Comparison of ENCODE assay signal across 30 cellular contexts in genomic region chr13:49411353-49411752, GRCh38.
"Had no signal": no experiment of that assay in that cellular context is flagged by ENCODE, and none has a peak within 500 bp of the region (broad histone marks: within the 10 kb centered on the region; RNA-seq: fewer than 3 reads in every experiment).

No MANE protein-coding gene starts in this region.

- FAIRE-seq: astrocyte, bronchial epithelial cell had no signal

- H3K27me3 ChIP-seq: adrenal gland, ascending aorta, body of pancreas, brain microvascular endothelial cell, breast epithelium, cardiac muscle cell had no signal

- H3K27ac ChIP-seq: ascending aorta, body of pancreas, brain microvascular endothelial cell, breast epithelium, cardiac muscle cell had no signal

- H3K36me3 ChIP-seq: adrenal gland, ascending aorta, brain microvascular endothelial cell, breast epithelium, cardiac muscle cell had no signal

- H3K9me3 ChIP-seq: adrenal gland, ascending aorta, body of pancreas, breast epithelium had no signal

- H3K4me3 ChIP-seq: adrenal gland, ascending aorta, body of pancreas, breast epithelium, cardiac muscle cell had no signal

- DNase-seq: activated effector memory CD4-positive, alpha-beta T cell treated with anti-CD3 and anti-CD28 coated beads, Interleukin-2, amount 50 U/mL, for 16 hours; activated effector memory CD4-positive, alpha-beta T cell treated with Interleukin-2 at 50 U/mL for 16 hours; activated gamma-delta T cell; activated gamma-delta T cell treated with Interleukin-2 at 50 U/mL for 16 hours; activated naive CD4-positive, alpha-beta T cell; activated naive CD4-positive, alpha-beta T cell treated with anti-CD3 and anti-CD28 coated beads for 36 hours; activated naive CD4-positive, alpha-beta T cell treated with anti-CD3 and anti-CD28 coated beads, Interleukin-2, amount 10 ng/mL, durations not matched to agents 7 days and 5 days; activated naive CD4-positive, alpha-beta T cell treated with anti-CD3 and anti-CD28 coated beads, Interleukin-2, amount 50 U/mL, for 16 hours; activated naive CD4-positive, alpha-beta T cell treated with Interleukin-2 at 50 U/mL for 16 hours; activated naive CD8-positive, alpha-beta T cell treated with anti-CD3 and anti-CD28 coated beads for 36 hours; activated naive CD8-positive, alpha-beta T cell treated with anti-CD3 and anti-CD28 coated beads, Interleukin-2, amount 10 ng/mL, durations not matched to agents 7 days and 5 days; activated naive CD8-positive, alpha-beta T cell treated with anti-CD3 and anti-CD28 coated beads, Interleukin-2, amount 50 U/mL, for 24 hours; activated T-cell treated with anti-CD3 and anti-CD28 coated beads, Interleukin-2, amount 50 U/mL, for 4 hours; activated T-cell treated with anti-CD3 and anti-CD28 coated beads, Interleukin-2, amount 50 U/mL, for 48 hours; activated T-cell treated with anti-CD3 and anti-CD28 coated beads, Interleukin-2, amount 50 U/mL, for 72 hours; adrenal gland; amniotic stem cell; amygdala; anterior cingulate cortex; aorta; body of pancreas; brain microvascular endothelial cell; caudate nucleus; central memory CD4-positive, alpha-beta T cell; cerebellar nuclear complex had no signal

- H3K4me1 ChIP-seq: adrenal gland, ascending aorta, body of pancreas, breast epithelium had no signal
